In the genomic region with DNA sequence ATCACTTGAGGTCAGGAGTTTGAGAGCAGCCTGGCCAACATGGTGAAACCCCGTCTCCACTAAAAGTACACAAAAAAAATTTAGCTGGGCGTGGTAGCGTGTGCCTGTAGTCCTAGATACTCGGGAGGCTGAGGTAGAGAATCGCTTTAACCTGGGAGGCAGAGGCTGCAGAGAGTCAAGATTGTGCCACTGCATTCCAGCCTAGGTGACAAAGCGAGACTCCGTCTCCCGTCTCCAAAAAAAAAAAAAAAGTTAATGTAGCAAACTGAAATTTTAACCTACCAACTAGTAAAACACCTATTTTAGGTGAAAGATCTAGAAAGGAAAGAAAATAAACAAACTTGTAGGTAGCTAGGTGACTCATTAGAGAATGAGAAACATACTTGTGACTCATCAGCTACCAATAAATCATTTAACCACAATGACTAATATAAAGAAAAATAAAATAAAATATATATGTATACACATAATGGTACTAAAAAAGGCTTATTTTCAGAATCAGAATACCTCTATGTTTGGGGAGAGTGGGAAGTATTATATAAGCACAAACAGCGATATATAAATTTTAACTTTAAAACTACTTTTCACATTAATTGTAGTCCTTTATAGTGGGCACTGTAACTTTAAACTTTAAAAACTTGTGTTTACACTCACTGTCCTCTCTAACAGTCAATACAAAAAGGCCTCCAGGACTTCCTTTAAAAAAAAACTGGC, we compare ENCODE assay signal across 1 cellular context.
TF ChIP-seq lines count a peak whose summit lies in the region.

No MANE protein-coding gene starts in this region.

TF ChIP-seq in GM12878, 131 proteins besides CTCF, POLR2A, EP300 and RAD21 (continued from another document and continues in another):
- peak; percentile 80; the same call in 1 of the 2 replicates for TF ChIP-seq FOXM1 (IDR thresholded peaks at IDR 0.05; ENCODE audit: low read depth, low read length)
- no peak for TF ChIP-seq CREB1 (IDR thresholded peaks at IDR 0.05; ENCODE audit: low read depth)
- TF ChIP-seq SMAD1 (IDR thresholded peaks at IDR 0.05; ENCODE audit: low read depth, partially characterized antibody) = no peak
- TF ChIP-seq E2F8 (IDR thresholded peaks at IDR 0.05; ENCODE audit: low read depth, partially characterized antibody) = no peak
- TF ChIP-seq, protein P1, sequence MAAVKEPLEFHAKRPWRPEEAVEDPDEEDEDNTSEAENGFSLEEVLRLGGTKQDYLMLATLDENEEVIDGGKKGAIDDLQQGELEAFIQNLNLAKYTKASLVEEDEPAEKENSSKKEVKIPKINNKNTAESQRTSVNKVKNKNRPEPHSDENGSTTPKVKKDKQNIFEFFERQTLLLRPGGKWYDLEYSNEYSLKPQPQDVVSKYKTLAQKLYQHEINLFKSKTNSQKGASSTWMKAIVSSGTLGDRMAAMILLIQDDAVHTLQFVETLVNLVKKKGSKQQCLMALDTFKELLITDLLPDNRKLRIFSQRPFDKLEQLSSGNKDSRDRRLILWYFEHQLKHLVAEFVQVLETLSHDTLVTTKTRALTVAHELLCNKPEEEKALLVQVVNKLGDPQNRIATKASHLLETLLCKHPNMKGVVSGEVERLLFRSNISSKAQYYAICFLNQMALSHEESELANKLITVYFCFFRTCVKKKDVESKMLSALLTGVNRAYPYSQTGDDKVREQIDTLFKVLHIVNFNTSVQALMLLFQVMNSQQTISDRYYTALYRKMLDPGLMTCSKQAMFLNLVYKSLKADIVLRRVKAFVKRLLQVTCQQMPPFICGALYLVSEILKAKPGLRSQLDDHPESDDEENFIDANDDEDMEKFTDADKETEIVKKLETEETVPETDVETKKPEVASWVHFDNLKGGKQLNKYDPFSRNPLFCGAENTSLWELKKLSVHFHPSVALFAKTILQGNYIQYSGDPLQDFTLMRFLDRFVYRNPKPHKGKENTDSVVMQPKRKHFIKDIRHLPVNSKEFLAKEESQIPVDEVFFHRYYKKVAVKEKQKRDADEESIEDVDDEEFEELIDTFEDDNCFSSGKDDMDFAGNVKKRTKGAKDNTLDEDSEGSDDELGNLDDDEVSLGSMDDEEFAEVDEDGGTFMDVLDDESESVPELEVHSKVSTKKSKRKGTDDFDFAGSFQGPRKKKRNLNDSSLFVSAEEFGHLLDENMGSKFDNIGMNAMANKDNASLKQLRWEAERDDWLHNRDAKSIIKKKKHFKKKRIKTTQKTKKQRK (IDR thresholded peaks at IDR 0.05; ENCODE audit: low read depth, low read length) = no peak
- TF ChIP-seq, protein P2, sequence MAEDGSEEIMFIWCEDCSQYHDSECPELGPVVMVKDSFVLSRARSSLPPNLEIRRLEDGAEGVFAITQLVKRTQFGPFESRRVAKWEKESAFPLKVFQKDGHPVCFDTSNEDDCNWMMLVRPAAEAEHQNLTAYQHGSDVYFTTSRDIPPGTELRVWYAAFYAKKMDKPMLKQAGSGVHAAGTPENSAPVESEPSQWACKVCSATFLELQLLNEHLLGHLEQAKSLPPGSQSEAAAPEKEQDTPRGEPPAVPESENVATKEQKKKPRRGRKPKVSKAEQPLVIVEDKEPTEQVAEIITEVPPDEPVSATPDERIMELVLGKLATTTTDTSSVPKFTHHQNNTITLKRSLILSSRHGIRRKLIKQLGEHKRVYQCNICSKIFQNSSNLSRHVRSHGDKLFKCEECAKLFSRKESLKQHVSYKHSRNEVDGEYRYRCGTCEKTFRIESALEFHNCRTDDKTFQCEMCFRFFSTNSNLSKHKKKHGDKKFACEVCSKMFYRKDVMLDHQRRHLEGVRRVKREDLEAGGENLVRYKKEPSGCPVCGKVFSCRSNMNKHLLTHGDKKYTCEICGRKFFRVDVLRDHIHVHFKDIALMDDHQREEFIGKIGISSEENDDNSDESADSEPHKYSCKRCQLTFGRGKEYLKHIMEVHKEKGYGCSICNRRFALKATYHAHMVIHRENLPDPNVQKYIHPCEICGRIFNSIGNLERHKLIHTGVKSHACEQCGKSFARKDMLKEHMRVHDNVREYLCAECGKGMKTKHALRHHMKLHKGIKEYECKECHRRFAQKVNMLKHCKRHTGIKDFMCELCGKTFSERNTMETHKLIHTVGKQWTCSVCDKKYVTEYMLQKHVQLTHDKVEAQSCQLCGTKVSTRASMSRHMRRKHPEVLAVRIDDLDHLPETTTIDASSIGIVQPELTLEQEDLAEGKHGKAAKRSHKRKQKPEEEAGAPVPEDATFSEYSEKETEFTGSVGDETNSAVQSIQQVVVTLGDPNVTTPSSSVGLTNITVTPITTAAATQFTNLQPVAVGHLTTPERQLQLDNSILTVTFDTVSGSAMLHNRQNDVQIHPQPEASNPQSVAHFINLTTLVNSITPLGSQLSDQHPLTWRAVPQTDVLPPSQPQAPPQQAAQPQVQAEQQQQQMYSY (CRISPR knock-in tag; IDR thresholded peaks at IDR 0.05) = no peak
- 0 out of 2 replicates have a peak, but pooled peaks have one; percentile 61 for TF ChIP-seq ZBED1 (IDR thresholded peaks at IDR 0.05; ENCODE audit: borderline replicate concordance)
- no peak for TF ChIP-seq EZH2 (IDR thresholded peaks at IDR 0.05; ENCODE audit: borderline replicate concordance, control insufficient read depth, low read depth, low read length)
- TF ChIP-seq ATF7 (IDR thresholded peaks at IDR 0.05; ENCODE audit: low read depth) = peak; percentile 91
- TF ChIP-seq CEBPB (IDR thresholded peaks at IDR 0.05; ENCODE audit: borderline replicate concordance in 1 of 2, low read depth in 2 of 2, low read length in 2 of 2) = 0 out of 4 replicates have a peak, but pooled peaks of 1 of the 2 experiments have one; percentile 15
- TF ChIP-seq GABPA (IDR thresholded peaks at IDR 0.05; ENCODE audit: low read depth) = peak; percentile 41; the same call in 1 of the 2 replicates
- TF ChIP-seq BMI1 (IDR thresholded peaks at IDR 0.05; ENCODE audit: borderline replicate concordance) = peak; percentile 63; the same call in 1 of the 2 replicates
- no peak for TF ChIP-seq SMARCA5 (IDR thresholded peaks at IDR 0.05)
- TF ChIP-seq STAT3 (IDR thresholded peaks at IDR 0.05; ENCODE audit: low read depth, low read length) = no peak
- no peak for TF ChIP-seq SMAD5 (IDR thresholded peaks at IDR 0.05; ENCODE audit: low read depth)
- TF ChIP-seq ZBTB4 (CRISPR knock-in tag; IDR thresholded peaks at IDR 0.05) = no peak
- no peak for TF ChIP-seq NKRF (conservative IDR thresholded peaks at IDR 0.05)
- no peak for TF ChIP-seq PAX5 (IDR thresholded peaks at IDR 0.05; ENCODE audit: borderline replicate concordance, low read depth, low read length)
- no peak for TF ChIP-seq NFXL1 (IDR thresholded peaks at IDR 0.05; ENCODE audit: borderline replicate concordance)
- no peak for TF ChIP-seq BACH1 (IDR thresholded peaks at IDR 0.05; ENCODE audit: borderline replicate concordance)
- TF ChIP-seq PBX3 (IDR thresholded peaks at IDR 0.05; ENCODE audit: insufficient replicate concordance, low read depth, low read length) = no peak
- no peak for TF ChIP-seq ZNF207 (IDR thresholded peaks at IDR 0.05; ENCODE audit: borderline replicate concordance)
- TF ChIP-seq, protein P3, sequence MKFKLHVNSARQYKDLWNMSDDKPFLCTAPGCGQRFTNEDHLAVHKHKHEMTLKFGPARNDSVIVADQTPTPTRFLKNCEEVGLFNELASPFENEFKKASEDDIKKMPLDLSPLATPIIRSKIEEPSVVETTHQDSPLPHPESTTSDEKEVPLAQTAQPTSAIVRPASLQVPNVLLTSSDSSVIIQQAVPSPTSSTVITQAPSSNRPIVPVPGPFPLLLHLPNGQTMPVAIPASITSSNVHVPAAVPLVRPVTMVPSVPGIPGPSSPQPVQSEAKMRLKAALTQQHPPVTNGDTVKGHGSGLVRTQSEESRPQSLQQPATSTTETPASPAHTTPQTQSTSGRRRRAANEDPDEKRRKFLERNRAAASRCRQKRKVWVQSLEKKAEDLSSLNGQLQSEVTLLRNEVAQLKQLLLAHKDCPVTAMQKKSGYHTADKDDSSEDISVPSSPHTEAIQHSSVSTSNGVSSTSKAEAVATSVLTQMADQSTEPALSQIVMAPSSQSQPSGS (IDR thresholded peaks at IDR 0.05; ENCODE audit: low read length) = peak; percentile 65; the same call in 1 of the 2 replicates
- TF ChIP-seq RELA (IDR thresholded peaks at IDR 0.05; ENCODE audit: borderline replicate concordance, partially characterized antibody) = no peak
- no peak for TF ChIP-seq ASH2L (IDR thresholded peaks at IDR 0.05; ENCODE audit: borderline replicate concordance, low read depth)
- TF ChIP-seq RB1 (IDR thresholded peaks at IDR 0.05; ENCODE audit: borderline replicate concordance) = no peak
- TF ChIP-seq KAT2A (conservative IDR thresholded peaks at IDR 0.05; ENCODE audit: control insufficient read depth, low read depth, low read length) = no peak
- no peak for TF ChIP-seq TAF1 (IDR thresholded peaks at IDR 0.05; ENCODE audit: borderline replicate concordance, low read depth, low read length)
- no peak for TF ChIP-seq HDAC6 (IDR thresholded peaks at IDR 0.05; ENCODE audit: unreplicated experiment)
- no peak for TF ChIP-seq ZNF622 (IDR thresholded peaks at IDR 0.05)
- TF ChIP-seq RUNX3 (IDR thresholded peaks at IDR 0.05; ENCODE audit: low read length) = peak; percentile 81
- TF ChIP-seq POLR2AphosphoS5 (IDR thresholded peaks at IDR 0.05; ENCODE audit: low read length) = no peak
- no peak for TF ChIP-seq PML (IDR thresholded peaks at IDR 0.05; ENCODE audit: low read length)
- no peak for TF ChIP-seq ZSCAN29 (IDR thresholded peaks at IDR 0.05)
- no peak for TF ChIP-seq ELK1 (IDR thresholded peaks at IDR 0.05; ENCODE audit: low read depth, low read length)
- TF ChIP-seq MEF2B (IDR thresholded peaks at IDR 0.05; ENCODE audit: partially characterized antibody, poor library complexity, severe bottlenecking) = peak; percentile 79
- 0 out of 2 replicates have a peak, but pooled peaks have one; percentile 8 for TF ChIP-seq RAD51 (IDR thresholded peaks at IDR 0.05)
